In genomic region chr14:22546722-22547071, GRCh38 we compare ENCODE assay signal across 12 cellular contexts. TPM values are rescaled to one million over a fixed set of nuclear protein-coding genes. Genes with fewer than 3 reads are reported as not detected.
DNase-seq lines count a peak whose midpoint lies in the region; ATAC-seq lines count a peak whose summit lies in the region.
"Had no signal": no experiment of that assay in that cellular context is flagged by ENCODE, and none has a peak within 500 bp of the region (broad histone marks: within the 10 kb centered on the region; RNA-seq: fewer than 3 reads in every experiment).

No MANE protein-coding gene starts in this region.

- H3K56ac ChIP-seq in mesendoderm (ENCODE audit: low read length): no peak overlapping the region

- H3K9me3 ChIP-seq in thymus (ENCODE audit: control insufficient read depth): no peaks in the 10 kb centered on the region

- no peak overlapping the region for H2AK5ac ChIP-seq in mesendoderm (ENCODE audit: low read length)

- H3K36me3 ChIP-seq in mesendoderm (ENCODE audit: control insufficient read depth, insufficient read depth, low read length) (no peaks in the 10 kb centered on the region), thymus (ENCODE audit: control insufficient read depth, insufficient read depth) (peaks cover 82% of the 10 kb centered on the region)

- no peak overlapping the region for H4K5ac ChIP-seq in mesendoderm (ENCODE audit: low read length)

- H3K27ac ChIP-seq in mesendoderm (ENCODE audit: low read depth, low read length) (peak overlapping the region; percentile 38), thymus (ENCODE audit: low read depth) (peak overlapping the region; percentile 91)

- no peak for DNase-seq in activated naive CD4-positive, alpha-beta T cell treated with anti-CD3 and anti-CD28 coated beads, Interleukin-2, amount 10 ng/mL, durations not matched to agents 7 days and 5 days
- DNase-seq in activated naive CD4-positive, alpha-beta T cell treated with anti-CD3 and anti-CD28 coated beads, Interleukin-2, amount 50 U/mL, for 16 hours: no peak
- no peak for DNase-seq in mesendoderm
- DNase-seq in NCI-H2029 (lab: John Stamatoyannopoulos, UW): no peak
- no peak for DNase-seq in posterior vena cava (ENCODE audit: low spot score)
- DNase-seq: AML-193, GDM1, NCI-H69 had no signal

- no peaks in the 10 kb centered on the region for H3K27me3 Mint-ChIP-seq in activated naive CD4-positive, alpha-beta T cell treated with anti-CD3 and anti-CD28 coated beads, Interleukin-2, amount 10 ng/mL, durations not matched to agents 7 days and 5 days
- H3K27me3 Mint-ChIP-seq in activated naive CD8-positive, alpha-beta T cell: no peaks in the 10 kb centered on the region
- H3K27me3 Mint-ChIP-seq: dendritic cell treated with granulocyte-macrophage colony-stimulating factor and Interleukin-4, amounts not matched to agents 40 ng/mL and 50 ng/mL, for 4 days had no signal

- H3K4me3 Mint-ChIP-seq in activated naive CD4-positive, alpha-beta T cell treated with anti-CD3 and anti-CD28 coated beads, Interleukin-2, amount 10 ng/mL, durations not matched to agents 7 days and 5 days: peak overlapping the region; percentile 71
- H3K4me3 Mint-ChIP-seq in activated naive CD8-positive, alpha-beta T cell: peak overlapping the region; percentile 87
- H3K4me3 Mint-ChIP-seq: dendritic cell treated with granulocyte-macrophage colony-stimulating factor and Interleukin-4, amounts not matched to agents 40 ng/mL and 50 ng/mL, for 4 days had no signal

- peaks cover 97% of the 10 kb centered on the region for H3K36me3 Mint-ChIP-seq in activated naive CD4-positive, alpha-beta T cell treated with anti-CD3 and anti-CD28 coated beads, Interleukin-2, amount 10 ng/mL, durations not matched to agents 7 days and 5 days
- H3K36me3 Mint-ChIP-seq in activated naive CD8-positive, alpha-beta T cell: peaks cover 65% of the 10 kb centered on the region

- H3K4me1 Mint-ChIP-seq in activated naive CD4-positive, alpha-beta T cell treated with anti-CD3 and anti-CD28 coated beads, Interleukin-2, amount 10 ng/mL, durations not matched to agents 7 days and 5 days: peaks cover 97% of the 10 kb centered on the region
- peaks cover 96% of the 10 kb centered on the region for H3K4me1 Mint-ChIP-seq in activated naive CD8-positive, alpha-beta T cell (ENCODE audit: low read depth)

- no peak overlapping the region for H3K4me2 ChIP-seq in mesendoderm (ENCODE audit: low read length)

- WGBS in mesendoderm (ENCODE audit: extremely low coverage, insufficient coverage, low lambda C conversion rate): no CpG with 5 or more reads among the region's 3 CpGs
- WGBS in thymus: 90% methylated on average over 3 of the region's 3 CpGs

- H2BK15ac ChIP-seq in mesendoderm (replicated peaks; ENCODE audit: low read depth): no peak overlapping the region

- no peak overlapping the region for H4K8ac ChIP-seq in mesendoderm (ENCODE audit: low read depth, low read length)

- CTCF ChIA-PET in activated naive CD4-positive, alpha-beta T cell treated with anti-CD3 and anti-CD28 coated beads, Interleukin-2, amount 10 ng/mL, durations not matched to agents 7 days and 5 days (lab: Charles Lee): interaction anchor here (1.0 to 2.1 kb wide), 8 partner anchors 8 to 22 kb away, joined by 3 to 7 read pairs (median 4); no protein-coding TSS in a partner anchor

- H3K4me1 ChIP-seq in mesendoderm (ENCODE audit: control insufficient read depth, low read depth, low read length): peaks cover 14% of the 10 kb centered on the region
- H3K4me1 ChIP-seq in thymus (ENCODE audit: control insufficient read depth, insufficient read depth, low read length): peaks cover 78% of the 10 kb centered on the region

- H3K23ac ChIP-seq in mesendoderm (ENCODE audit: low read length): no peak overlapping the region

- intact Hi-C loops in posterior vena cava (cut with DNase I): no loop called here

- H3K79me1 ChIP-seq in mesendoderm (ENCODE audit: low read length): no peaks in the 10 kb centered on the region

- peak overlapping the region; percentile 95 for H3K27ac Mint-ChIP-seq in activated naive CD4-positive, alpha-beta T cell treated with anti-CD3 and anti-CD28 coated beads, Interleukin-2, amount 10 ng/mL, durations not matched to agents 7 days and 5 days
- peak overlapping the region; percentile 98 for H3K27ac Mint-ChIP-seq in activated naive CD8-positive, alpha-beta T cell
- H3K27ac Mint-ChIP-seq: dendritic cell treated with granulocyte-macrophage colony-stimulating factor and Interleukin-4, amounts not matched to agents 40 ng/mL and 50 ng/mL, for 4 days had no signal

- no peak overlapping the region for H3K4ac ChIP-seq in mesendoderm (ENCODE audit: low read depth, low read length)

- no peak overlapping the region for H3K4me3 ChIP-seq in mesendoderm (ENCODE audit: low read length)
- H3K4me3 ChIP-seq in thymus (ENCODE audit: low read length): peak overlapping the region; percentile 22

- no peaks in the 10 kb centered on the region for H3K27me3 ChIP-seq in mesendoderm (ENCODE audit: insufficient read depth, low read length, poor library complexity)
- H3K27me3 ChIP-seq in thymus (ENCODE audit: control insufficient read depth, insufficient read depth): no peaks in the 10 kb centered on the region

- H3K79me2 ChIP-seq in mesendoderm (ENCODE audit: control insufficient read depth, insufficient read depth, low read length): no peaks in the 10 kb centered on the region

- no peak overlapping the region for H2BK5ac ChIP-seq in mesendoderm (ENCODE audit: low read length)

- no peaks in the 10 kb centered on the region for H3K9me3 Mint-ChIP-seq in activated naive CD4-positive, alpha-beta T cell treated with anti-CD3 and anti-CD28 coated beads, Interleukin-2, amount 10 ng/mL, durations not matched to agents 7 days and 5 days
- H3K9me3 Mint-ChIP-seq in activated naive CD8-positive, alpha-beta T cell (ENCODE audit: low read depth): no peaks in the 10 kb centered on the region
- H3K9me3 Mint-ChIP-seq: dendritic cell treated with granulocyte-macrophage colony-stimulating factor and Interleukin-4, amounts not matched to agents 40 ng/mL and 50 ng/mL, for 4 days had no signal

- ATAC-seq in GM19463 (IDR thresholded peaks at IDR 0.05; ENCODE audit: unreplicated experiment): no peak

- no peak overlapping the region for H2BK120ac ChIP-seq in mesendoderm (ENCODE audit: low read depth, low read length)

- H3K9ac ChIP-seq in mesendoderm (ENCODE audit: low read length): no peak overlapping the region

- H3K18ac ChIP-seq in mesendoderm (ENCODE audit: low read length): no peak overlapping the region

RNA-seq across cellular contexts. Expression of gene DAD1, which starts 42.3 kb away (rescaled TPM):
- 168 TPM for polyA plus RNA-seq in mesendoderm (2013, experiment 1 of 2)
- 167 TPM for polyA plus RNA-seq in mesendoderm (2013, experiment 2 of 2)
- 237 TPM for polyA plus RNA-seq in thymus
- 100 to 1,000 TPM; 160 to 182 TPM for total RNA-seq in posterior vena cava

RNA-seq across cellular contexts. Expression of gene ABHD4, which starts 51.4 kb away (rescaled TPM):
- 35.9 TPM for polyA plus RNA-seq in mesendoderm (2013, experiment 1 of 2)
- polyA plus RNA-seq in mesendoderm (2013, experiment 2 of 2): 31.8 TPM
- 9.3 TPM for polyA plus RNA-seq in thymus
- 10 to 100 TPM; 31.2 to 36.7 TPM for total RNA-seq in posterior vena cava
